Comparison of ENCODE assay signal across 12 cellular contexts in genomic region chr10:101967119-101967518, GRCh38.
DNase-seq lines count a peak whose midpoint lies in the region; ATAC-seq and TF ChIP-seq lines count a peak whose summit lies in the region.
"Had no signal": no experiment of that assay in that cellular context is flagged by ENCODE, and none has a peak within 500 bp of the region (broad histone marks: within the 10 kb centered on the region; RNA-seq: fewer than 3 reads in every experiment).

No MANE protein-coding gene starts in this region.

- peaks cover 9% of the 10 kb centered on the region for H3K36me3 ChIP-seq in DOHH2 (ENCODE audit: control insufficient read depth, low read length)
- H3K36me3 ChIP-seq in cardiac muscle cell, result no peaks in the 10 kb centered on the region

- peak overlapping the region; percentile 96 for H3K4me2 ChIP-seq in DOHH2 (ENCODE audit: low read length)

- no peaks in the 10 kb centered on the region for H3K9me2 ChIP-seq in DOHH2 (replicated peaks; ENCODE audit: control insufficient read depth, low read length)

- H4K20me1 ChIP-seq in DOHH2 (ENCODE audit: control insufficient read depth, insufficient read depth, low read depth, low read length), result no peaks in the 10 kb centered on the region

- no peaks in the 10 kb centered on the region for H3K79me2 ChIP-seq in DOHH2 (ENCODE audit: control insufficient read depth, low read length)

- H3K27me3 Mint-ChIP-seq in naive B cell, result no peaks in the 10 kb centered on the region
- no peaks in the 10 kb centered on the region for H3K27me3 Mint-ChIP-seq in mesothelial cell of epicardium (ENCODE audit: low read depth)

- H3K27ac Mint-ChIP-seq in naive B cell, result peak overlapping the region; percentile 82 to 96 (median 95)
- H3K27ac Mint-ChIP-seq in mesothelial cell of epicardium, result no peak overlapping the region

- H3K4me1 ChIP-seq in DOHH2 (ENCODE audit: control insufficient read depth, low read length) (peaks cover 69% of the 10 kb centered on the region), cardiac muscle cell (ENCODE audit: low read depth) (peaks cover 57% of the 10 kb centered on the region)
- H3K4me1 ChIP-seq: Caco-2 had no signal

- H3F3A ChIP-seq in DOHH2 (ENCODE audit: control insufficient read depth, insufficient read depth), result peaks cover 21% of the 10 kb centered on the region

- H3K9me3 Mint-ChIP-seq in naive B cell, result no peaks in the 10 kb centered on the region
- no peaks in the 10 kb centered on the region for H3K9me3 Mint-ChIP-seq in mesothelial cell of epicardium

- peak overlapping the region; percentile 69 for H3K4me3 ChIP-seq in DOHH2 (ENCODE audit: low read length)
- H3K4me3 ChIP-seq in cardiac muscle cell, result no peak overlapping the region

- DNase-seq in NCI-H69 (lab: John Stamatoyannopoulos, UW), result peak; percentile 19
- no peak for DNase-seq in cardiac muscle cell (ENCODE audit: low read depth in 1 of 2, low spot score in 1 of 2)
- no peak for DNase-seq in naive B cell
- DNase-seq in mesothelial cell of epicardium (ENCODE audit: low spot score in 2 of 2, unreplicated experiment in 2 of 2), result no peak
- DNase-seq in NCI-H748 treated with DMSO at 0.1 percent for 48 hours (lab: John Stamatoyannopoulos, UW), result no peak
- DNase-seq in GM03348 (ENCODE audit: low spot score), result no peak
- DNase-seq: Caco-2, NCI-H1436, NCI-H2081, NCI-H524 treated with DMSO at 0.1 percent for 48 hours had no signal

- H3K9me3 ChIP-seq in DOHH2 (ENCODE audit: control insufficient read depth, insufficient read depth, low read length) (no peaks in the 10 kb centered on the region), cardiac muscle cell (ENCODE audit: low read depth) (no peaks in the 10 kb centered on the region)
- H3K9me3 ChIP-seq: Caco-2 had no signal

- no peak for TF ChIP-seq CTCF in DOHH2 (IDR thresholded peaks at IDR 0.05; ENCODE audit: low read depth, low read length, poor library complexity, severe bottlenecking)
- no peak for TF ChIP-seq CTCF in cardiac muscle cell (IDR thresholded peaks at IDR 0.05; ENCODE audit: low read depth, low read length)
- TF ChIP-seq CTCF in mesothelial cell of epicardium (IDR thresholded peaks at IDR 0.05; ENCODE audit: unreplicated experiment), result no peak

- H3K36me3 Mint-ChIP-seq in naive B cell, result peaks cover 0 to 17% of the 10 kb centered on the region in 2 donors
- H3K36me3 Mint-ChIP-seq in mesothelial cell of epicardium, result peaks cover 12% of the 10 kb centered on the region

- ATAC-seq in naive B cell (ENCODE audit: low read depth in 2 of 2) (no peak), HG03039 (IDR thresholded peaks at IDR 0.05; ENCODE audit: unreplicated experiment) (no peak)

- H3K4me3 Mint-ChIP-seq in naive B cell, result peak overlapping the region in 6 of 8 donors; percentile 59 to 90 (median 68)
- H3K4me3 Mint-ChIP-seq in mesothelial cell of epicardium, result no peak overlapping the region

- no peaks in the 10 kb centered on the region for H3K27me3 ChIP-seq in DOHH2 (ENCODE audit: control insufficient read depth, low read length)
- no peaks in the 10 kb centered on the region for H3K27me3 ChIP-seq in cardiac muscle cell

- H3K4me1 Mint-ChIP-seq in naive B cell (peaks cover 49 to 87% (median 64%) of the 10 kb centered on the region in 3 donors), mesothelial cell of epicardium (peaks cover 11% of the 10 kb centered on the region)

- H3K27ac ChIP-seq in DOHH2 (ENCODE audit: low read depth, low read length) (no peak overlapping the region), cardiac muscle cell (peak overlapping the region; percentile 91)
